8 cellular contexts compared by ENCODE assay signal in genomic region chr12:56152132-56152755, GRCh38. TPM values are rescaled to one million over a fixed set of nuclear protein-coding genes. Genes with fewer than 3 reads are reported as not detected.
A peak's percentile ranks its signal among the peaks of the same experiment; 100 is the strongest.
DNase-seq lines count a peak whose midpoint lies in the region; ATAC-seq, FAIRE-seq and TF ChIP-seq lines count a peak whose summit lies in the region.

Gene MYL6B (plus strand): TSS chr12:56152587. CDS start chr12:56153919, 1,332 bp downstream.

- H3K27ac ChIP-seq in astrocyte (ENCODE audit: low read depth, low read length): peak within 1 kb of the TSS; percentile 68
- H3K27ac ChIP-seq in hepatocyte: peak within 1 kb of the TSS; percentile 95

- peaks cover 6% of the 10 kb centered on the region for H3K4me1 Mint-ChIP-seq in astrocyte (ENCODE audit: low read depth, unreplicated experiment)

- H3K27me3 ChIP-seq in astrocyte (ENCODE audit: insufficient read depth, low read length) (no peaks in the 10 kb centered on the region), hepatocyte (no peaks in the 10 kb centered on the region)

- WGBS in hepatocyte (ENCODE audit: low lambda C conversion rate, missing lambda C conversion rate): under 1% methylated on average over 22 of the region's 37 CpGs

- no peaks in the 10 kb centered on the region for H3K9me2 ChIP-seq in hepatocyte (replicated peaks; ENCODE audit: insufficient read depth)

- H3K4me1 ChIP-seq in astrocyte (ENCODE audit: insufficient read depth, low read length): peaks cover 29% of the 10 kb centered on the region
- peaks cover 20% of the 10 kb centered on the region for H3K4me1 ChIP-seq in hepatocyte (ENCODE audit: insufficient read depth)

- H3K79me2 ChIP-seq in astrocyte (ENCODE audit: insufficient read depth, low read length) (peaks cover 20% of the 10 kb centered on the region), hepatocyte (peaks cover 19% of the 10 kb centered on the region)

- no peak for FAIRE-seq in astrocyte (lab: Jason Lieb, UNC)

- H3K27ac Mint-ChIP-seq in astrocyte (ENCODE audit: unreplicated experiment): peak within 1 kb of the TSS; percentile 92

- TF ChIP-seq CTCF in astrocyte (IDR thresholded peaks at IDR 0.05; ENCODE audit: insufficient read depth, low read depth, low read length) (no peak), hepatocyte (IDR thresholded peaks at IDR 0.05; ENCODE audit: poor library complexity) (no peak)

- H3K4me2 ChIP-seq in astrocyte (ENCODE audit: low read length) (peak within 1 kb of the TSS; percentile 96), hepatocyte (peak within 1 kb of the TSS; percentile 91)

- peaks cover 3% of the 10 kb centered on the region for H3K36me3 ChIP-seq in astrocyte (ENCODE audit: insufficient read depth, low read length)
- H3K36me3 ChIP-seq in hepatocyte (replicated peaks; ENCODE audit: insufficient read depth, low read depth): no peaks in the 10 kb centered on the region

- H3K9ac ChIP-seq in astrocyte (ENCODE audit: low read length): peak within 1 kb of the TSS; percentile 95

- no peaks in the 10 kb centered on the region for H3K27me3 Mint-ChIP-seq in astrocyte (ENCODE audit: low read depth, unreplicated experiment)

- H2AFZ ChIP-seq in astrocyte (ENCODE audit: low read depth, low read length): peak within 1 kb of the TSS; percentile 82
- H2AFZ ChIP-seq in hepatocyte: peak within 1 kb of the TSS; percentile 82

- ATAC-seq in GM18508 (IDR thresholded peaks at IDR 0.05; ENCODE audit: insufficient read depth, unreplicated experiment): peak; percentile 46
- peak; percentile 86 for ATAC-seq in HG02981 (IDR thresholded peaks at IDR 0.05; ENCODE audit: unreplicated experiment)

- H4K20me1 ChIP-seq in astrocyte (ENCODE audit: insufficient read depth, low read length): no peaks in the 10 kb centered on the region
- no peaks in the 10 kb centered on the region for H4K20me1 ChIP-seq in hepatocyte (ENCODE audit: insufficient read depth, poor library complexity, severe bottlenecking)

- peaks cover 13% of the 10 kb centered on the region for H3K36me3 Mint-ChIP-seq in astrocyte (ENCODE audit: low read depth, unreplicated experiment)

- peak; percentile 79 for DNase-seq in NCI-H2029 treated with DMSO at 0.1 percent for 48 hours (lab: John Stamatoyannopoulos, UW)
- peak; percentile 89 for DNase-seq in T-helper 22 cell (ENCODE audit: low read depth)
- peak; percentile 78 for DNase-seq in astrocyte (ENCODE audit: low read depth)
- DNase-seq in hepatocyte (ENCODE audit: low spot score): peak; percentile 96
- DNase-seq in retina: peak; percentile 94
- no peak for DNase-seq in cortex of kidney (lab: John Stamatoyannopoulos, UW)

- H3K4me3 Mint-ChIP-seq in astrocyte (ENCODE audit: unreplicated experiment): peak within 1 kb of the TSS; percentile 90

- H3K4me3 ChIP-seq in astrocyte (ENCODE audit: insufficient read depth, low read depth, low read length) (peak within 1 kb of the TSS; percentile 87), hepatocyte (peak within 1 kb of the TSS; percentile 76)

- H3K9me3 ChIP-seq in astrocyte (ENCODE audit: insufficient read depth, low read depth, low read length): no peaks in the 10 kb centered on the region
- no peaks in the 10 kb centered on the region for H3K9me3 ChIP-seq in hepatocyte (ENCODE audit: low read depth)

- H3K9me3 Mint-ChIP-seq in astrocyte (ENCODE audit: unreplicated experiment): no peaks in the 10 kb centered on the region

RNA-seq across cellular contexts. Expression of gene MYL6B, which starts in this region (rescaled TPM):
- 110 and 118 TPM in 2 replicates for total RNA-seq in astrocyte
- 80.6 and 98.1 TPM in 2 replicates for total RNA-seq in hepatocyte
- polyA plus RNA-seq in hepatocyte: 82.2 and 83.9 TPM in 2 replicates
